Comparison of ENCODE assay signal across 2 cellular contexts in genomic region chr15:70264014-70264492, GRCh38.
TF ChIP-seq lines count a peak whose summit lies in the region.

No MANE protein-coding gene starts in this region.

TF ChIP-seq in GM23338, 12 proteins besides CTCF, POLR2A, EP300 and RAD21 (continued from another document):
- no peak for TF ChIP-seq ZNF462 (CRISPR knock-in tag; IDR thresholded peaks at IDR 0.05)
- no peak for TF ChIP-seq EZH2 (IDR thresholded peaks at IDR 0.05; ENCODE audit: low read depth, unreplicated experiment)
- no peak for TF ChIP-seq ETS1 (IDR thresholded peaks at IDR 0.05)
- no peak for TF ChIP-seq CREB1 (CRISPR knock-in tag; IDR thresholded peaks at IDR 0.05; ENCODE audit: low read depth)
- TF ChIP-seq REST (IDR thresholded peaks at IDR 0.05; ENCODE audit: unreplicated experiment): no peak
- no peak for TF ChIP-seq JUNB (IDR thresholded peaks at IDR 0.05; ENCODE audit: unreplicated experiment)
- no peak for TF ChIP-seq EZH2phosphoT487 (IDR thresholded peaks at IDR 0.05; ENCODE audit: unreplicated experiment)
- TF ChIP-seq ZNF114 (CRISPR knock-in tag; IDR thresholded peaks at IDR 0.05): no peak
- TF ChIP-seq ZNF331 (CRISPR knock-in tag; IDR thresholded peaks at IDR 0.05; ENCODE audit: low read depth): no peak
- no peak for TF ChIP-seq NANOG (IDR thresholded peaks at IDR 0.05; ENCODE audit: borderline replicate concordance)
- no peak for TF ChIP-seq STAT1 (IDR thresholded peaks at IDR 0.05; ENCODE audit: unreplicated experiment)

TF ChIP-seq in GM12878, 131 proteins besides CTCF, POLR2A, EP300 and RAD21 (continued from another document and continues in another):
- TF ChIP-seq ZBTB11 (CRISPR knock-in tag; IDR thresholded peaks at IDR 0.05) (no peak), REST (IDR thresholded peaks at IDR 0.05; ENCODE audit: low read depth, low read length) (no peak), MTA2 (IDR thresholded peaks at IDR 0.05; ENCODE audit: low read depth) (peak; percentile 81; the same call in 1 of the 2 replicates), SPI1 (IDR thresholded peaks at IDR 0.05; ENCODE audit: borderline replicate concordance, insufficient read depth, low read depth, low read length) (peak; percentile 15; the same call in 1 of the 2 replicates), ELK1 (IDR thresholded peaks at IDR 0.05; ENCODE audit: low read depth, low read length) (no peak), POLR2AphosphoS5 (IDR thresholded peaks at IDR 0.05; ENCODE audit: low read length) (no peak), ZNF24 (IDR thresholded peaks at IDR 0.05) (no peak), CREB1 (IDR thresholded peaks at IDR 0.05; ENCODE audit: low read depth) (no peak), EGR1 (IDR thresholded peaks at IDR 0.05; ENCODE audit: borderline replicate concordance in 1 of 2, low read depth in 2 of 2, low read length in 2 of 2) (no peak), ETV6 (conservative IDR thresholded peaks at IDR 0.05 in 1 of 2, IDR thresholded peaks at IDR 0.05 in 1 of 2; ENCODE audit: borderline replicate concordance in 1 of 2, low read depth in 1 of 2) (no peak), NR2F1 (conservative IDR thresholded peaks at IDR 0.05) (peak; percentile 34; the same call in 1 of the 2 replicates), IKZF1 (conservative IDR thresholded peaks at IDR 0.05) (peak; percentile 76), RFX5 (IDR thresholded peaks at IDR 0.05; ENCODE audit: low read depth, low read length) (no peak), CBX5 (IDR thresholded peaks at IDR 0.05; ENCODE audit: low read depth) (no peak), MAX (IDR thresholded peaks at IDR 0.05; ENCODE audit: low read depth, low read length) (no peak), BRCA1 (IDR thresholded peaks at IDR 0.05; ENCODE audit: low read depth, low read length) (no peak), FOS (IDR thresholded peaks at IDR 0.05; ENCODE audit: borderline replicate concordance, extremely low read depth, insufficient read length) (no peak), BACH1 (IDR thresholded peaks at IDR 0.05; ENCODE audit: borderline replicate concordance) (no peak), NR2C2 (IDR thresholded peaks at IDR 0.05; ENCODE audit: borderline replicate concordance, control insufficient read depth, insufficient read length, low read depth) (no peak), MLLT1 (IDR thresholded peaks at IDR 0.05) (peak; percentile 39; the same call in 1 of the 2 replicates), BMI1 (IDR thresholded peaks at IDR 0.05; ENCODE audit: borderline replicate concordance) (no peak), SIX5 (IDR thresholded peaks at IDR 0.05; ENCODE audit: low read depth, low read length, severe bottlenecking) (no peak), BCL11A (IDR thresholded peaks at IDR 0.05; ENCODE audit: low read depth, low read length) (peak; percentile 46; the same call in 1 of the 2 replicates), CUX1 (IDR thresholded peaks at IDR 0.05; ENCODE audit: insufficient replicate concordance, low read depth, low read length) (no peak), RUNX3 (IDR thresholded peaks at IDR 0.05; ENCODE audit: low read length) (0 out of 2 replicates have a peak, but pooled peaks have one; percentile 9), TARDBP (IDR thresholded peaks at IDR 0.05; ENCODE audit: borderline replicate concordance) (no peak), HDAC2 (IDR thresholded peaks at IDR 0.05) (no peak), TCF12 (IDR thresholded peaks at IDR 0.05; ENCODE audit: low read depth, low read length) (no peak), NBN (IDR thresholded peaks at IDR 0.05) (no peak), ATF7 (IDR thresholded peaks at IDR 0.05; ENCODE audit: low read depth) (no peak), IKZF2 (IDR thresholded peaks at IDR 0.05) (peak; percentile 51 to 65; a peak in 2 of 4 replicates), TCF3 (IDR thresholded peaks at IDR 0.05; ENCODE audit: borderline replicate concordance, insufficient read depth, low read depth, low read length) (no peak), ESRRA (IDR thresholded peaks at IDR 0.05; ENCODE audit: low read length) (no peak), GATAD2B (conservative IDR thresholded peaks at IDR 0.05; ENCODE audit: low read depth) (no peak), SIN3A (IDR thresholded peaks at IDR 0.05; ENCODE audit: low read depth, low read length) (no peak), MEF2B (IDR thresholded peaks at IDR 0.05; ENCODE audit: partially characterized antibody, poor library complexity, severe bottlenecking) (peak; percentile 61), ZBTB4 (CRISPR knock-in tag; IDR thresholded peaks at IDR 0.05) (no peak)
